ENCODE assay signal across 12 cellular contexts in the genomic region with DNA sequence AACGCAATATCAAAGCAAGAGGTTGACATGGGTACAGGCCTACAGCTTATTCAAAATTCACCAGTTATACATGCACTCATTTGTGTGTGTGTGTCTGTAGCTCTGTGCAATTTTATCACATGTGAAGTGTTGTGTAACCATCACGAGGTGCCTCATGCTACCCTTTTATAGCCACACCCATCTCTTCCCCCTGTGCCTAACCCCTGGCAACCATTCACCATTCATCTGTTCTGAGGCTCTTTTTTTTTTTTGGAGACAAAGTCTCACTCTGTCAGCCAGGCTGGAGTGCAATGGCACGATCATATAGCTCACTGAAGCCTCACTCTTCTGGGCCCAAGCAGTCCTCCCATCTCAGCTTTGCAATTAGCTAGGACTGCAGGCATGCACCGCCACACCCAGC.
DNase-seq lines count a peak whose midpoint lies in the region; ATAC-seq and TF ChIP-seq lines count a peak whose summit lies in the region.
"Had no signal": no experiment of that assay in that cellular context is flagged by ENCODE, and none has a peak within 500 bp of the region (broad histone marks: within the 10 kb centered on the region; RNA-seq: fewer than 3 reads in every experiment).

No MANE protein-coding gene starts in this region.

- H3K4me1 Mint-ChIP-seq in nephron progenitor cell (peaks cover 17% of the 10 kb centered on the region), T-cell (peaks cover 0 to 2% (median 0%) of the 10 kb centered on the region in 3 donors)

- DNase-seq in AG20443 (ENCODE audit: low spot score) (peak; percentile 47), NCI-H2171 treated with DMSO at 0.1 percent for 48 hours (lab: John Stamatoyannopoulos, UW) (peak; percentile 82), fibroblast of gingiva (ENCODE audit: low read depth) (peak; percentile 39), nephron progenitor cell (no peak), Peyer's patch (no peak), T-cell (no peak), cerebellar cortex (ENCODE audit: low spot score) (no peak)
- DNase-seq in stimulated activated CD4-positive, alpha-beta T cell treated with anti-CD3 and anti-CD28 coated beads, Interleukin-4, amount 100 ng/mL, for 1 hour, result no peak
- DNase-seq: activated CD4-positive, CD25-positive, alpha-beta regulatory T cell treated with anti-CD3 and anti-CD28 coated beads, Interleukin-2, amount 50 U/mL, for 72 hours; activated naive CD4-positive, alpha-beta T cell; effector CD8-positive, alpha-beta T cell; NCI-H1694 had no signal

- H3K27me3 ChIP-seq in Peyer's patch, result no peaks in the 10 kb centered on the region

- no peak for TF ChIP-seq POLR2A in Peyer's patch (IDR thresholded peaks at IDR 0.05)

- POLR2A ChIA-PET in T-cell (lab: Charles Lee), result no interaction called here

- H3K36me3 Mint-ChIP-seq in nephron progenitor cell (ENCODE audit: low read depth) (peaks cover 12% of the 10 kb centered on the region), T-cell (peaks cover 40% of the 10 kb centered on the region)

- H3K27ac ChIP-seq in Peyer's patch, result no peak overlapping the region

- no peak for ATAC-seq in T-cell (replicated peaks in 1 of 4)

- no peaks in the 10 kb centered on the region for H3K9me3 ChIP-seq in Peyer's patch

- H3K36me3 ChIP-seq in Peyer's patch, result peaks cover 0 to 58% (median 0%) of the 10 kb centered on the region in 3 donors

- H3K4me1 ChIP-seq in Peyer's patch, result no peaks in the 10 kb centered on the region

- H3K9me3 Mint-ChIP-seq in nephron progenitor cell, result no peaks in the 10 kb centered on the region
- H3K9me3 Mint-ChIP-seq in T-cell, result no peaks in the 10 kb centered on the region

- H3K27me3 Mint-ChIP-seq in nephron progenitor cell (ENCODE audit: low read depth, poor library complexity) (peaks cover 5% of the 10 kb centered on the region), T-cell (no peaks in the 10 kb centered on the region)

- H3K4me3 Mint-ChIP-seq in nephron progenitor cell (no peak overlapping the region), T-cell (no peak overlapping the region)

- H3K27ac Mint-ChIP-seq in nephron progenitor cell, result peak overlapping the region; percentile 12
- H3K27ac Mint-ChIP-seq in T-cell, result no peak overlapping the region

- no peak overlapping the region for H3K4me3 ChIP-seq in Peyer's patch

- TF ChIP-seq CTCF in nephron progenitor cell (IDR thresholded peaks at IDR 0.05), result no peak
- TF ChIP-seq CTCF in Peyer's patch (IDR thresholded peaks at IDR 0.05), result no peak

- CTCF ChIA-PET in T-cell (lab: Charles Lee), result interaction anchor here in 1 of 2 donors (0.7 kb wide), 1 partner anchor 89 kb away, joined by 3 read pairs; no protein-coding TSS in a partner anchor

Comparison
In these comparisons a context has a peak if more than half of its experiments do, and no peak if none do; other contexts are left out.
1. DNase-seq: peak in AG20443 (single experiment), NCI-H2171 treated with DMSO at 0.1 percent for 48 hours (single experiment) and fibroblast of gingiva (single experiment); none in nephron progenitor cell (single experiment), Peyer's patch (0 of 3), stimulated activated CD4-positive, alpha-beta T cell treated with anti-CD3 and anti-CD28 coated beads, Interleukin-4, amount 100 ng/mL, for 1 hour (single experiment), T-cell (0 of 34) and cerebellar cortex (single experiment).